In genomic region chr2:190354003-190354690, GRCh38 we compare ENCODE assay signal across 15 cellular contexts. TPM values are rescaled to one million over a fixed set of nuclear protein-coding genes. Genes with fewer than 3 reads are reported as not detected.
DNase-seq lines count a peak whose midpoint lies in the region; ATAC-seq and TF ChIP-seq lines count a peak whose summit lies in the region.
"Had no signal": no experiment of that assay in that cellular context is flagged by ENCODE, and none has a peak within 500 bp of the region (broad histone marks: within the 10 kb centered on the region; RNA-seq: fewer than 3 reads in every experiment).

No MANE protein-coding gene starts in this region.

- H3K36me3 ChIP-seq in MM.1S (replicated peaks; ENCODE audit: insufficient read depth, low read length) = no peaks in the 10 kb centered on the region

- H4K20me1 ChIP-seq in MM.1S (ENCODE audit: insufficient read depth, low read length) = no peaks in the 10 kb centered on the region

- no peak overlapping the region for H3K4me3 ChIP-seq in fibroblast of mammary gland (ENCODE audit: control insufficient read depth, low read depth, low read length)
- no peak overlapping the region for H3K4me3 ChIP-seq in MM.1S (ENCODE audit: low read length)
- H3K4me3 ChIP-seq: SJSA1 had no signal

- no peak overlapping the region for H3K9ac ChIP-seq in MM.1S (ENCODE audit: low read length)

- H3K27ac ChIP-seq in temporal lobe (ENCODE audit: low read depth, low read length) (peak overlapping the region; percentile 95), MM.1S (ENCODE audit: low read length) (no peak overlapping the region)
- H3K27ac ChIP-seq: SJSA1 had no signal

- H3K9me2 ChIP-seq in MM.1S (replicated peaks; ENCODE audit: insufficient read depth, low read length) = no peaks in the 10 kb centered on the region

- no peak for ATAC-seq in GM18870 (IDR thresholded peaks at IDR 0.05; ENCODE audit: unreplicated experiment)
- ATAC-seq: naive thymus-derived CD4-positive, alpha-beta T cell had no signal

- H2AFZ ChIP-seq in MM.1S (ENCODE audit: low read length) = no peak overlapping the region

- no peaks in the 10 kb centered on the region for H3K27me3 ChIP-seq in MM.1S (replicated peaks; ENCODE audit: insufficient read depth, low read length)
- H3K27me3 ChIP-seq: SJSA1 had no signal

- no peaks in the 10 kb centered on the region for H3K9me3 ChIP-seq in MM.1S (replicated peaks; ENCODE audit: insufficient read depth, low read length)
- H3K9me3 ChIP-seq: SJSA1 had no signal

- DNase-seq in NCI-H748 (lab: John Stamatoyannopoulos, UW; ENCODE audit: unreplicated experiment) = peak; percentile 46
- no peak for DNase-seq in NCI-H748 treated with DMSO at 0.1 percent for 48 hours (lab: John Stamatoyannopoulos, UW)
- DNase-seq in fibroblast of mammary gland (ENCODE audit: low read depth) = peak; percentile 38
- peak; percentile 51 for DNase-seq in midbrain (lab: John Stamatoyannopoulos, UW)
- DNase-seq in MM.1S = no peak
- no peak for DNase-seq in mucosa of gallbladder (ENCODE audit: low spot score)
- DNase-seq: activated CD4-positive, alpha-beta memory T cell treated with anti-CD3 and anti-CD28 coated beads, Interleukin-2, amount 10 ng/mL, durations not matched to agents 7 days and 5 days; dermis blood vessel endothelial cell; kidney; naive thymus-derived CD4-positive, alpha-beta T cell; NK-92 treated with Interleukin-12 subunit alpha and Interleukin-12 subunit beta, amount 100 ng/mL, for 24 hours; stimulated activated CD4-positive, alpha-beta T cell treated with anti-CD3 and anti-CD28 coated beads, Interleukin-2, amount 100 ng/mL, for 48 hours had no signal

- TF ChIP-seq CTCF in fibroblast of mammary gland (conservative IDR thresholded peaks at IDR 0.05; ENCODE audit: control insufficient read depth, insufficient read depth, low read depth, low read length) (no peak), MM.1S (IDR thresholded peaks at IDR 0.05; ENCODE audit: low read length) (no peak)

- no peaks in the 10 kb centered on the region for H3F3A ChIP-seq in MM.1S (ENCODE audit: insufficient read depth, low read length)

- H3K4me2 ChIP-seq in MM.1S (ENCODE audit: low read depth, low read length) = no peak overlapping the region

- no peaks in the 10 kb centered on the region for H3K79me2 ChIP-seq in MM.1S (ENCODE audit: low read length)

- H3K4me1 ChIP-seq in MM.1S (ENCODE audit: low read length) = no peaks in the 10 kb centered on the region
- H3K4me1 ChIP-seq: SJSA1 had no signal

RNA-seq across cellular contexts. Expression of gene INPP1, which starts 10.8 kb away (rescaled TPM):
- total RNA-seq in temporal lobe (16.5 TPM), mucosa of gallbladder (41.8 TPM)

RNA-seq across cellular contexts. Expression of gene HIBCH, which starts 34.5 kb away (rescaled TPM):
- total RNA-seq in temporal lobe = 18.9 TPM
- 49.8 TPM for total RNA-seq in mucosa of gallbladder

RNA-seq across cellular contexts. Expression of gene MFSD6, which starts 54.0 kb away (rescaled TPM):
- 33.4 TPM for total RNA-seq in temporal lobe
- total RNA-seq in mucosa of gallbladder = 62.9 TPM

Comparison
In these comparisons a context has a peak if more than half of its experiments do, and no peak if none do; other contexts are left out.
1. DNase-seq: peak in NCI-H748 (single experiment), fibroblast of mammary gland (single experiment) and midbrain (single experiment); none in NCI-H748 treated with DMSO at 0.1 percent for 48 hours (single experiment), MM.1S (single experiment) and mucosa of gallbladder (single experiment).